ENCODE assay signal across 12 cellular contexts in genomic region chr2:134843968-134844367, GRCh38. TPM values are rescaled to one million over a fixed set of nuclear protein-coding genes. Genes with fewer than 3 reads are reported as not detected.
"Had no signal": no experiment of that assay in that cellular context is flagged by ENCODE, and none has a peak within 500 bp of the region (broad histone marks: within the 10 kb centered on the region; RNA-seq: fewer than 3 reads in every experiment).

No MANE protein-coding gene starts in this region.

- FAIRE-seq: HepG2 had no signal

- H3K4me1 ChIP-seq: HAP-1 had no signal

- H3K27ac Mint-ChIP-seq: HFFc6, IgD-negative memory B cell had no signal

- H3K36me3 ChIP-seq: HAP-1 had no signal

- DNase-seq: GM23248, GOT3, H7, HFFc6, KBM-7 had no signal

- H2AFZ ChIP-seq: GM23248 had no signal

- ATAC-seq: HCT116, HepG2 had no signal

- H3K9ac ChIP-seq: GM23248 had no signal

- H3K4me3 ChIP-seq: GM23248, HAP-1 had no signal

- H3K36me3 Mint-ChIP-seq: IgD-negative memory B cell had no signal

- H3K4me1 Mint-ChIP-seq: IgD-negative memory B cell had no signal

- H3K9me3 Mint-ChIP-seq: HFFc6 had no signal

- H3K27ac ChIP-seq: GM23248, HL-60 had no signal

- H3K9me3 ChIP-seq: HAP-1 had no signal

- H3K4me3 Mint-ChIP-seq: HFFc6, IgD-negative memory B cell had no signal

- H3K27me3 Mint-ChIP-seq: IgD-negative memory B cell had no signal

RNA-seq across cellular contexts. Expression of gene ACMSD, which starts 5.6 kb away (rescaled TPM):
- total RNA-seq: GM23248, H4, H7, HepG2, HFFc6, HT1080 had no signal
- polyA plus RNA-seq: GM23248, HepG2, IgD-negative memory B cell had no signal
